Comparison of ENCODE assay signal across 11 cellular contexts in genomic region chr6:107731422-107732319, GRCh38.
DNase-seq lines count a peak whose midpoint lies in the region.
"Had no signal": no experiment of that assay in that cellular context is flagged by ENCODE, and none has a peak within 500 bp of the region (broad histone marks: within the 10 kb centered on the region; RNA-seq: fewer than 3 reads in every experiment).

No MANE protein-coding gene starts in this region.

- H3K4me3 Mint-ChIP-seq in activated naive CD4-positive, alpha-beta T cell treated with anti-CD3 and anti-CD28 coated beads for 36 hours: peak overlapping the region; percentile 80

- no peaks in the 10 kb centered on the region for H3K27me3 Mint-ChIP-seq in activated naive CD4-positive, alpha-beta T cell treated with anti-CD3 and anti-CD28 coated beads for 36 hours (ENCODE audit: low read depth)

- H3K79me1 ChIP-seq in mesendoderm (ENCODE audit: low read length): no peaks in the 10 kb centered on the region

- H2AK5ac ChIP-seq in mesendoderm (ENCODE audit: low read length): no peak overlapping the region

- no peak overlapping the region for H3K4me2 ChIP-seq in mesendoderm (ENCODE audit: low read length)

- no CpG with 5 or more reads among the region's 17 CpGs for WGBS in mesendoderm (ENCODE audit: extremely low coverage, insufficient coverage, low lambda C conversion rate)
- WGBS in urinary bladder: 74% methylated on average over 17 of the region's 17 CpGs

- H3K9ac ChIP-seq in mesendoderm (ENCODE audit: low read length): no peak overlapping the region

- CTCF ChIA-PET in activated naive CD4-positive, alpha-beta T cell treated with anti-CD3 and anti-CD28 coated beads for 36 hours (lab: Charles Lee): interaction anchor here (0.6 to 8.2 kb wide), 8 partner anchors 9 to 136 kb away, joined by 3 to 89 read pairs (median 23); no protein-coding TSS in a partner anchor

- no peak overlapping the region for H2BK120ac ChIP-seq in mesendoderm (ENCODE audit: low read depth, low read length)

- H4K8ac ChIP-seq in mesendoderm (ENCODE audit: low read depth, low read length): no peak overlapping the region

- no peak overlapping the region for H3K56ac ChIP-seq in mesendoderm (ENCODE audit: low read length)

- peak; percentile 36 for DNase-seq in stimulated activated CD4-positive, alpha-beta T cell treated with anti-CD3 and anti-CD28 coated beads, Interleukin-15, amount 100 ng/mL, for 24 hours
- no peak for DNase-seq in stimulated activated CD4-positive, alpha-beta T cell treated with anti-CD3 and anti-CD28 coated beads, Interleukin-4, amount 100 ng/mL, for 24 hours
- peak; percentile 43 for DNase-seq in activated naive CD4-positive, alpha-beta T cell treated with anti-CD3 and anti-CD28 coated beads for 36 hours
- peak; percentile 7 for DNase-seq in mesendoderm
- no peak for DNase-seq in SIG-M5 (lab: John Stamatoyannopoulos, UW)
- no peak for DNase-seq in HuH-7.5 (ENCODE audit: low spot score)
- no peak for DNase-seq in NCI-H1930 (lab: John Stamatoyannopoulos, UW)
- DNase-seq: brain microvascular endothelial cell, C1 segment of cervical spinal cord had no signal

- H3K4me3 ChIP-seq in mesendoderm (ENCODE audit: low read length) (no peak overlapping the region), urinary bladder (ENCODE audit: low read depth, low read length) (peak overlapping the region; percentile 37)

- H3K4ac ChIP-seq in mesendoderm (ENCODE audit: low read depth, low read length): no peak overlapping the region

- no peak overlapping the region for H2BK5ac ChIP-seq in mesendoderm (ENCODE audit: low read length)

- no peak overlapping the region for H3K18ac ChIP-seq in mesendoderm (ENCODE audit: low read length)

- no peaks in the 10 kb centered on the region for H3K36me3 ChIP-seq in mesendoderm (ENCODE audit: control insufficient read depth, insufficient read depth, low read length)
- H3K36me3 ChIP-seq in urinary bladder (ENCODE audit: insufficient read depth): no peaks in the 10 kb centered on the region
- H3K36me3 ChIP-seq: brain microvascular endothelial cell had no signal

- peak overlapping the region; percentile 86 for H3K27ac Mint-ChIP-seq in activated naive CD4-positive, alpha-beta T cell treated with anti-CD3 and anti-CD28 coated beads for 36 hours

- peaks cover 7% of the 10 kb centered on the region for H3K36me3 Mint-ChIP-seq in activated naive CD4-positive, alpha-beta T cell treated with anti-CD3 and anti-CD28 coated beads for 36 hours (ENCODE audit: low read depth)

- H3K23ac ChIP-seq in mesendoderm (ENCODE audit: low read length): no peak overlapping the region

- H3K4me1 ChIP-seq in mesendoderm (ENCODE audit: control insufficient read depth, low read depth, low read length) (peaks cover 1% of the 10 kb centered on the region), urinary bladder (ENCODE audit: insufficient read depth) (no peaks in the 10 kb centered on the region)

- no peak overlapping the region for H4K5ac ChIP-seq in mesendoderm (ENCODE audit: low read length)

- no peaks in the 10 kb centered on the region for H3K9me3 Mint-ChIP-seq in activated naive CD4-positive, alpha-beta T cell treated with anti-CD3 and anti-CD28 coated beads for 36 hours

- H3K27ac ChIP-seq in mesendoderm (ENCODE audit: low read depth, low read length) (no peak overlapping the region), urinary bladder (ENCODE audit: low read depth) (no peak overlapping the region)
- H3K27ac ChIP-seq: brain microvascular endothelial cell, HL-60 had no signal

- H3K4me1 Mint-ChIP-seq in activated naive CD4-positive, alpha-beta T cell treated with anti-CD3 and anti-CD28 coated beads for 36 hours (ENCODE audit: low read depth): peaks cover 74% of the 10 kb centered on the region

- no peaks in the 10 kb centered on the region for H3K79me2 ChIP-seq in mesendoderm (ENCODE audit: control insufficient read depth, insufficient read depth, low read length)

- no peaks in the 10 kb centered on the region for H3K27me3 ChIP-seq in mesendoderm (ENCODE audit: insufficient read depth, low read length, poor library complexity)

- H2BK15ac ChIP-seq in mesendoderm (replicated peaks; ENCODE audit: low read depth): no peak overlapping the region

- intact Hi-C loops in activated naive CD4-positive, alpha-beta T cell treated with anti-CD3 and anti-CD28 coated beads for 36 hours (cut with micrococcal nuclease): loop anchor here (2.0 to 5.0 kb wide), 2 partner anchors 319 to 1209 kb away; no protein-coding TSS in a partner anchor

Comparison
In these comparisons a context has a peak if more than half of its experiments do, and no peak if none do; other contexts are left out.
1. DNase-seq: peak in stimulated activated CD4-positive, alpha-beta T cell treated with anti-CD3 and anti-CD28 coated beads, Interleukin-15, amount 100 ng/mL, for 24 hours (single experiment), activated naive CD4-positive, alpha-beta T cell treated with anti-CD3 and anti-CD28 coated beads for 36 hours (single experiment) and mesendoderm (single experiment); none in stimulated activated CD4-positive, alpha-beta T cell treated with anti-CD3 and anti-CD28 coated beads, Interleukin-4, amount 100 ng/mL, for 24 hours (single experiment), SIG-M5 (single experiment), HuH-7.5 (single experiment) and NCI-H1930 (0 of 2).